In the genomic region with DNA sequence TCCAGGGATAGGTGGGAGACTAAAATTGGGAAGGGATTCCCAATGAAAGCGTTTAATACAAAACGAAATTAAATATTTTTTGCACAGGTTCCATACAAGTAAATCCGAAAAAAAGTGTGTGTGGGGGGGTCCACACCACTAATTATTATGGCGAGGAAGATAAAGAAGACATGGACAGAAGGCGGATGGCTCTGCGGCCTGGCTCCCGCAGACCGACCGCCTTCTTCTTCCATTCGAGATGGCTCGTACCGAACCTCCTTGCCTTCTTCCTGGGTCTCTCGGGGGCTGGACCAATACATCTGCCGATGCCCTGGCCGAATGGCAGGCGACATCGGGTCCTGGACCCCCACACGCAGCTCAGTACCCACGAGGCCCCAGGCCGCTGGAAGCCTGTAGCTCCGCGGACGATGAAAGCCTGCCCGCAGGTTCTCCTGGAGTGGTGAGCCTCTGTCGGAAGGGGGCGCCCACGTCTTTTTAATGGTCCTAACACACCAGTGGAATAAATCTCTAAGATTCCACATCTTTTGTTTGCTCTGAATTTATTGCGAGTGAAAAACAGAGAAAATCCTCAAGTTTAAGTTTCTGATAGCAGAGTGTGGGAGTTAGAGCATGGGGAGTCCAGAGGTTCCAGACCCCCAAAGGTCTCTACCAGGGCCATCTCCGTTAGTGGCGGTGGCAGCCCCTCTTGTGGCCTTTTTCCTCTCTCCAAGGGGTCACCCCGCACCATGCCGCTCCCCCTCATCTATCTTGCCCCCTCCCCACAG, we compare ENCODE assay signal across 8 cellular contexts. TPM values are rescaled to one million over a fixed set of nuclear protein-coding genes. Genes with fewer than 3 reads are reported as not detected.
DNase-seq lines count a peak whose midpoint lies in the region; ATAC-seq, FAIRE-seq and TF ChIP-seq lines count a peak whose summit lies in the region.

No MANE protein-coding gene starts in this region.

- no peak overlapping the region for H3K4me3 ChIP-seq in right lobe of liver

- TF ChIP-seq POLR2A in GM12892 (IDR thresholded peaks at IDR 0.05; ENCODE audit: low read depth, low read length) (no peak), right lobe of liver (IDR thresholded peaks at IDR 0.05) (no peak)

- H3K9me3 ChIP-seq in right lobe of liver: no peaks in the 10 kb centered on the region

- H3K27ac ChIP-seq in 22Rv1 (peak overlapping the region; percentile 100), right lobe of liver (no peak overlapping the region)

- intact Hi-C loops in activated CD4-positive, alpha-beta T cell treated with anti-CD3 and anti-CD28 coated beads for 36 hours (cut with DNase I, micrococcal nuclease): loop anchor here (1.0 to 10.0 kb wide), 9 partner anchors 26 to 770 kb away; partner anchors contain the start of genes IGF2BP1 (in 2 of the 2), HOXB7 (in 1 of the 2) and NGFR (in 1 of the 2)
- intact Hi-C loops in right lobe of liver (cut with DNase I): loop anchor here in 1 of 2 donors (5.0 to 10.0 kb wide), 2 partner anchors 60 to 158 kb away; no protein-coding TSS in a partner anchor

- H3K36me3 Mint-ChIP-seq in activated CD4-positive, alpha-beta T cell treated with anti-CD3 and anti-CD28 coated beads for 36 hours (ENCODE audit: low read depth): no peaks in the 10 kb centered on the region
- H3K36me3 Mint-ChIP-seq in chondrocyte (ENCODE audit: low read depth): peaks cover 2% of the 10 kb centered on the region

- peak; percentile 78 for ATAC-seq in activated CD4-positive, alpha-beta T cell treated with anti-CD3 and anti-CD28 coated beads for 36 hours
- ATAC-seq in right lobe of liver (peak; percentile 87 to 95 (median 92)), HG03280 (IDR thresholded peaks at IDR 0.05; ENCODE audit: unreplicated experiment) (no peak)

- H3K9me3 Mint-ChIP-seq in activated CD4-positive, alpha-beta T cell treated with anti-CD3 and anti-CD28 coated beads for 36 hours (ENCODE audit: low read depth): no peaks in the 10 kb centered on the region
- H3K9me3 Mint-ChIP-seq in chondrocyte (ENCODE audit: low read depth): no peaks in the 10 kb centered on the region

- WGBS in right lobe of liver (ENCODE audit: insufficient coverage, low coverage, low lambda C conversion rate, missing lambda C conversion rate): 8% methylated on average over 18 of the region's 32 CpGs

- no peaks in the 10 kb centered on the region for H3K36me3 ChIP-seq in right lobe of liver

- CTCF ChIA-PET in activated CD4-positive, alpha-beta T cell treated with anti-CD3 and anti-CD28 coated beads for 36 hours (lab: Charles Lee): interaction anchor here (0.6 to 3.7 kb wide), 51 partner anchors 9 to 1907 kb away, joined by 3 to 45 read pairs (median 4); partner anchors contain the start of gene ATP5MC1

- peaks cover 0 to 9% (median 0%) of the 10 kb centered on the region in 4 donors for H3K4me1 ChIP-seq in right lobe of liver

- peaks cover 32% of the 10 kb centered on the region for H3K4me1 Mint-ChIP-seq in activated CD4-positive, alpha-beta T cell treated with anti-CD3 and anti-CD28 coated beads for 36 hours
- H3K4me1 Mint-ChIP-seq in chondrocyte (ENCODE audit: low read depth): peaks cover 17% of the 10 kb centered on the region

- peak overlapping the region; percentile 42 for H3K4me3 Mint-ChIP-seq in activated CD4-positive, alpha-beta T cell treated with anti-CD3 and anti-CD28 coated beads for 36 hours
- H3K4me3 Mint-ChIP-seq in chondrocyte (ENCODE audit: unreplicated experiment): peak overlapping the region; percentile 44

- H3K27me3 ChIP-seq in right lobe of liver: peaks cover 21 to 75% of the 10 kb centered on the region in 2 donors

- FAIRE-seq in GM12892 (lab: Jason Lieb, UNC): peak; percentile 83

- peak; percentile 86 for TF ChIP-seq CTCF in 22Rv1 (IDR thresholded peaks at IDR 0.05)
- TF ChIP-seq CTCF in chondrocyte (IDR thresholded peaks at IDR 0.05): peak; percentile 87
- TF ChIP-seq CTCF in right lobe of liver (IDR thresholded peaks at IDR 0.05): peak; percentile 58 to 81 (median 74)

- peak overlapping the region; percentile 55 for H3K27ac Mint-ChIP-seq in activated CD4-positive, alpha-beta T cell treated with anti-CD3 and anti-CD28 coated beads for 36 hours
- H3K27ac Mint-ChIP-seq in chondrocyte (ENCODE audit: unreplicated experiment): no peak overlapping the region

- H3K27me3 Mint-ChIP-seq in activated CD4-positive, alpha-beta T cell treated with anti-CD3 and anti-CD28 coated beads for 36 hours: peaks cover 81% of the 10 kb centered on the region
- H3K27me3 Mint-ChIP-seq in chondrocyte (ENCODE audit: low read depth): peaks cover 91% of the 10 kb centered on the region

- POLR2A ChIA-PET in activated CD4-positive, alpha-beta T cell treated with anti-CD3 and anti-CD28 coated beads for 36 hours (lab: Charles Lee): interaction anchor here (1.2 kb wide), 1 partner anchor 155 kb away, joined by 3 read pairs; no protein-coding TSS in a partner anchor

- DNase-seq in GM12892 (ENCODE audit: insufficient read length) (peak; percentile 48), NCI-H345 treated with DMSO at 0.1 percent for 48 hours (lab: John Stamatoyannopoulos, UW; ENCODE audit: unreplicated experiment) (peak; percentile 37), chondrocyte (ENCODE audit: low spot score) (no peak), right lobe of liver (peak; percentile 85 to 89 (median 87))
- peak; percentile 91 for DNase-seq in activated CD4-positive, alpha-beta T cell treated with anti-CD3 and anti-CD28 coated beads for 36 hours
- peak; percentile 79 to 80 for DNase-seq in stimulated activated CD4-positive, alpha-beta T cell treated with anti-CD3 and anti-CD28 coated beads, Interleukin-4, amount 100 ng/mL, for 48 hours (ENCODE audit: low read depth in 2 of 2)

RNA-seq across cellular contexts. Expression of gene PRAC2, which starts 1.4 kb away (rescaled TPM):
- not detected for polyA plus RNA-seq in GM12892 (2012; ENCODE audit: missing spikeins)
- not detected for total RNA-seq in activated CD4-positive, alpha-beta T cell treated with anti-CD3 and anti-CD28 coated beads for 36 hours
- total RNA-seq in chondrocyte (not detected in 3 replicates), right lobe of liver (not detected)

RNA-seq across cellular contexts. Expression of gene PRAC1, which starts 2.1 kb away (rescaled TPM):
- not detected for polyA plus RNA-seq in GM12892 (2012; ENCODE audit: missing spikeins)
- total RNA-seq in activated CD4-positive, alpha-beta T cell treated with anti-CD3 and anti-CD28 coated beads for 36 hours: not detected
- not detected in 3 replicates for total RNA-seq in chondrocyte
- not detected for total RNA-seq in right lobe of liver

RNA-seq across cellular contexts. Expression of gene HOXB13, which starts 4.1 kb away (rescaled TPM):
- polyA plus RNA-seq in GM12892 (2012; ENCODE audit: missing spikeins): not detected
- total RNA-seq in activated CD4-positive, alpha-beta T cell treated with anti-CD3 and anti-CD28 coated beads for 36 hours: not detected
- total RNA-seq in chondrocyte: 0.19 TPM in 1 of 3 replicates, not detected in the others
- not detected for total RNA-seq in right lobe of liver
